In genomic region chr7:102992509-102992819, GRCh38 we compare ENCODE assay signal across 14 cellular contexts.
DNase-seq lines count a peak whose midpoint lies in the region; ATAC-seq and TF ChIP-seq lines count a peak whose summit lies in the region.
"Had no signal": no experiment of that assay in that cellular context is flagged by ENCODE, and none has a peak within 500 bp of the region (broad histone marks: within the 10 kb centered on the region; RNA-seq: fewer than 3 reads in every experiment).

No MANE protein-coding gene starts in this region.

- TF ChIP-seq CTCF in HEK293 (tag by site-specific recombination; IDR thresholded peaks at IDR 0.05) (no peak), astrocyte of the spinal cord (IDR thresholded peaks at IDR 0.05; ENCODE audit: low read depth, low read length) (no peak), right atrium auricular region (IDR thresholded peaks at IDR 0.05) (no peak), stomach (IDR thresholded peaks at IDR 0.05) (no peak), lower lobe of right lung (IDR thresholded peaks at IDR 0.05) (no peak)

- H3K4me3 Mint-ChIP-seq in stimulated activated memory B cell treated with anti-CD40 and anti-IgM and Interleukin-4, amounts not matched to agents 10 μg/mL and 1 μg/mL and 100 μg/mL, for 72 hours, result no peak overlapping the region
- H3K4me3 Mint-ChIP-seq: activated CD4-positive, alpha-beta T cell treated with anti-CD3 and anti-CD28 coated beads, Interleukin-2, amount 10 ng/mL, durations not matched to agents 7 days and 5 days; activated naive CD4-positive, alpha-beta T cell treated with anti-CD3 and anti-CD28 coated beads, Interleukin-2, amount 50 U/mL, for 24 hours had no signal

- 77 to 93% (median 85%) methylated on average over 2 of the region's 2 CpGs for WGBS in stomach, 5 donors

- in situ Hi-C loops in astrocyte of the spinal cord (cut with HindIII; ENCODE audit: low sequenced_read_pairs), result no loop called here

- H3K4me1 ChIP-seq in HEK293 (ENCODE audit: control insufficient read depth, insufficient read depth, low read length) (peaks cover 15% of the 10 kb centered on the region), right atrium auricular region (peaks cover 0 to 17% of the 10 kb centered on the region in 2 donors), stomach (peaks cover 15 to 41% (median 24%) of the 10 kb centered on the region in 4 donors), lower lobe of right lung (peaks cover 32% of the 10 kb centered on the region)

- CTCF ChIA-PET in HEK293 (lab: Yijun Ruan, JAX), result no interaction called here

- POLR2A ChIA-PET in HEK293 (lab: Yijun Ruan, JAX), result no interaction called here

- H3K27me3 ChIP-seq in right atrium auricular region (no peaks in the 10 kb centered on the region), stomach (no peaks in the 10 kb centered on the region), lower lobe of right lung (ENCODE audit: low read depth) (no peaks in the 10 kb centered on the region)
- H3K27me3 ChIP-seq: BLaER1, MG63 had no signal

- no peak for TF ChIP-seq POLR2A in stomach (IDR thresholded peaks at IDR 0.05)

- H3K36me3 Mint-ChIP-seq in stimulated activated memory B cell treated with anti-CD40 and anti-IgM and Interleukin-4, amounts not matched to agents 10 μg/mL and 1 μg/mL and 100 μg/mL, for 72 hours, result no peaks in the 10 kb centered on the region
- H3K36me3 Mint-ChIP-seq: activated naive CD4-positive, alpha-beta T cell treated with anti-CD3 and anti-CD28 coated beads, Interleukin-2, amount 50 U/mL, for 24 hours had no signal

- H3K4me3 ChIP-seq in HEK293 (ENCODE audit: low read depth, low read length) (no peak overlapping the region), astrocyte of the spinal cord (ENCODE audit: low read depth, low read length) (no peak overlapping the region), right atrium auricular region (no peak overlapping the region), stomach (no peak overlapping the region), lower lobe of right lung (no peak overlapping the region)
- H3K4me3 ChIP-seq: BLaER1, MG63 had no signal

- H3K27ac ChIP-seq in HEK293 (ENCODE audit: extremely low read depth, low read depth, low read length) (peak overlapping the region; percentile 27), right atrium auricular region (peak overlapping the region; percentile 58 to 65), stomach (peak overlapping the region; percentile 63 to 87 (median 81)), lower lobe of right lung (no peak overlapping the region)
- H3K27ac ChIP-seq: BLaER1 had no signal

- H3K27ac Mint-ChIP-seq in stimulated activated memory B cell treated with anti-CD40 and anti-IgM and Interleukin-4, amounts not matched to agents 10 μg/mL and 1 μg/mL and 100 μg/mL, for 72 hours, result no peak overlapping the region
- H3K27ac Mint-ChIP-seq: activated CD4-positive, alpha-beta T cell treated with anti-CD3 and anti-CD28 coated beads, Interleukin-2, amount 10 ng/mL, durations not matched to agents 7 days and 5 days; activated naive CD4-positive, alpha-beta T cell treated with anti-CD3 and anti-CD28 coated beads, Interleukin-2, amount 50 U/mL, for 24 hours had no signal

- H3K9me3 Mint-ChIP-seq in stimulated activated memory B cell treated with anti-CD40 and anti-IgM and Interleukin-4, amounts not matched to agents 10 μg/mL and 1 μg/mL and 100 μg/mL, for 72 hours, result no peaks in the 10 kb centered on the region
- H3K9me3 Mint-ChIP-seq: activated CD4-positive, alpha-beta T cell treated with anti-CD3 and anti-CD28 coated beads, Interleukin-2, amount 10 ng/mL, durations not matched to agents 7 days and 5 days; activated naive CD4-positive, alpha-beta T cell treated with anti-CD3 and anti-CD28 coated beads, Interleukin-2, amount 50 U/mL, for 24 hours had no signal

- no peaks in the 10 kb centered on the region for H3K27me3 Mint-ChIP-seq in stimulated activated memory B cell treated with anti-CD40 and anti-IgM and Interleukin-4, amounts not matched to agents 10 μg/mL and 1 μg/mL and 100 μg/mL, for 72 hours
- H3K27me3 Mint-ChIP-seq: activated CD4-positive, alpha-beta T cell treated with anti-CD3 and anti-CD28 coated beads, Interleukin-2, amount 10 ng/mL, durations not matched to agents 7 days and 5 days; activated naive CD4-positive, alpha-beta T cell treated with anti-CD3 and anti-CD28 coated beads, Interleukin-2, amount 50 U/mL, for 24 hours had no signal

- no peaks in the 10 kb centered on the region for H3K4me1 Mint-ChIP-seq in stimulated activated memory B cell treated with anti-CD40 and anti-IgM and Interleukin-4, amounts not matched to agents 10 μg/mL and 1 μg/mL and 100 μg/mL, for 72 hours
- H3K4me1 Mint-ChIP-seq: activated naive CD4-positive, alpha-beta T cell treated with anti-CD3 and anti-CD28 coated beads, Interleukin-2, amount 50 U/mL, for 24 hours had no signal

- intact Hi-C loops in stomach (cut with DNase I; ENCODE audit: low total_unique reads) (no loop called here), lower lobe of right lung (cut with DNase I) (no loop called here)

- no peak for ATAC-seq in esophagus mucosa
- no peak for ATAC-seq in lower lobe of right lung
- ATAC-seq in stimulated activated memory B cell treated with anti-CD40 and anti-IgM and Interleukin-4, amounts not matched to agents 10 μg/mL and 1 μg/mL and 100 μg/mL, for 72 hours, result no peak

- DNase-seq in astrocyte of the spinal cord (ENCODE audit: low read depth, low spot score) (peak; percentile 13), right atrium auricular region (ENCODE audit: low spot score) (no peak), stomach (no peak), DMS79 treated with DMSO at 0.1 percent for 48 hours (lab: John Stamatoyannopoulos, UW) (no peak), lower lobe of right lung (no peak)
- DNase-seq: activated CD4-positive, alpha-beta T cell treated with anti-CD3 and anti-CD28 coated beads, Interleukin-2, amount 10 ng/mL, durations not matched to agents 7 days and 5 days; effector CD4-positive, alpha-beta T cell; MG63; NCI-H2029 had no signal

- no peaks in the 10 kb centered on the region for H3K36me3 ChIP-seq in HEK293 (ENCODE audit: control insufficient read depth in 2 of 2, insufficient read depth in 1 of 2, low read length in 2 of 2)
- H3K36me3 ChIP-seq in right atrium auricular region, result no peaks in the 10 kb centered on the region
- H3K36me3 ChIP-seq in stomach, result no peaks in the 10 kb centered on the region
- no peaks in the 10 kb centered on the region for H3K36me3 ChIP-seq in lower lobe of right lung
- H3K36me3 ChIP-seq: BLaER1, MG63 had no signal

- H3K9me3 ChIP-seq in HEK293 (ENCODE audit: control insufficient read depth, insufficient read depth, low read depth, low read length), result no peaks in the 10 kb centered on the region
- H3K9me3 ChIP-seq in right atrium auricular region, result no peaks in the 10 kb centered on the region
- H3K9me3 ChIP-seq in stomach, result no peaks in the 10 kb centered on the region
- no peaks in the 10 kb centered on the region for H3K9me3 ChIP-seq in lower lobe of right lung

- no peak for TF ChIP-seq EP300 in stomach (IDR thresholded peaks at IDR 0.05)

TF ChIP-seq in HEK293, 187 proteins besides CTCF, POLR2A, EP300 and RAD21 (continues in another document):
- no peak for TF ChIP-seq ZNF138 (tag by site-specific recombination; IDR thresholded peaks at IDR 0.05; ENCODE audit: borderline replicate concordance)
- no peak for TF ChIP-seq WT1 (tag by site-specific recombination; IDR thresholded peaks at IDR 0.05)
- TF ChIP-seq ZNF677 (tag by site-specific recombination; IDR thresholded peaks at IDR 0.05), result no peak
- no peak for TF ChIP-seq ZNF37A (tag by site-specific recombination; IDR thresholded peaks at IDR 0.05)
- TF ChIP-seq SP3 (tag by site-specific recombination; IDR thresholded peaks at IDR 0.05), result no peak
- no peak for TF ChIP-seq ZNF776 (tag by site-specific recombination; IDR thresholded peaks at IDR 0.05; ENCODE audit: borderline replicate concordance)
- no peak for TF ChIP-seq ZNF791 (tag by site-specific recombination; IDR thresholded peaks at IDR 0.05)
- no peak for TF ChIP-seq ZNF114 (tag by site-specific recombination; IDR thresholded peaks at IDR 0.05)
- TF ChIP-seq ZBTB10 (tag by site-specific recombination; IDR thresholded peaks at IDR 0.05), result no peak
- no peak for TF ChIP-seq ZNF560 (tag by site-specific recombination; IDR thresholded peaks at IDR 0.05; ENCODE audit: borderline replicate concordance)
- no peak for TF ChIP-seq ATF2 (tag by site-specific recombination; IDR thresholded peaks at IDR 0.05; ENCODE audit: low read depth)
- TF ChIP-seq ZBTB7A (tag by site-specific recombination; IDR thresholded peaks at IDR 0.05; ENCODE audit: low read depth), result no peak
- TF ChIP-seq ZNF146 (tag by site-specific recombination; IDR thresholded peaks at IDR 0.05), result no peak
- no peak for TF ChIP-seq GLI2 (tag by site-specific recombination; IDR thresholded peaks at IDR 0.05; ENCODE audit: borderline replicate concordance, low read depth)
